ENCODE assay signal across 8 cellular contexts in the genomic region with DNA sequence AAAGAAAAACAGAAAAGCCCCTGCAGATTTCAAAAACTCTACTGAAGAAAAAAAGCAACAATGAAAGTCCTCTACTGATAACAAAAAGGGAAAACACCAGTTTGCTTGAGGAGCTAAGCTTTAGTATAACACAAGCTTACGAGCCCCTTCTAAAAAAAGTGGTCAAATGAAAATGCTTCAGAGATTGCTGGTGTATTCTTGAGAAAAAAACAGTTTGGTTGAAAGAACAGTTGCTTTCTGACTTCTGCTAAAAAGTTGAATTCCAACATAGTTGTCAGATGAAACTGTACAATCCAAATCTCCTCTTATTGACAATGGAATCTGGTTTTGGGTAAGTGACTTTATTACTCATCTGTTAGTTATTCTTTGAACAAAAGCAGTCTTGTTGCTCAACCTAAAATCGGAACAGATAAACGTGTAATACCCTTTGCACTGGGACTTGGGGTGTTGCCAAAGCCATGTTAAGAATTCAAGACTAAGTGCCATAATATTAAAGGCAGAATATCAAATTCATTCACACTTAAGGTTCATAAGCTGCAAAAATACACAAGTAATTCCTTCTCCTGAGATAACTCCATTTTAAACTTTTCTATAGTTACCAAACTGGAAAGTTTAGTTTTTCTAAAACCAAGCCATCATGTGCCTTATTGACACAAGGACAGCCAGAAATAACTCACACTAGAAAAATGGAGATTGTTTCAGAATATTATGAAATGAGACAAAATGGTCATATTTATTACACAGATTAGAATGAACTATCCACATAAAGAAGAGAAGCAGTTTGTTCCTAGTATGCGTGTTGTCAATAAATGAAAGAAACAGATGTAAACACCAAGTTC. TPM values are rescaled to one million over a fixed set of nuclear protein-coding genes. Genes with fewer than 3 reads are reported as not detected.
A peak's percentile ranks its signal among the peaks of the same experiment; 100 is the strongest.
DNase-seq lines count a peak whose midpoint lies in the region; ATAC-seq, FAIRE-seq and TF ChIP-seq lines count a peak whose summit lies in the region.

No MANE protein-coding gene starts in this region.

- in situ Hi-C loops in HAP-1 (cut with MboI; ENCODE audit: low sequenced_read_pairs) = no loop called here

- peak overlapping the region; percentile 44 for H3K4me3 ChIP-seq in astrocyte (ENCODE audit: insufficient read depth, low read depth, low read length)
- H3K4me3 ChIP-seq in pancreas = no peak overlapping the region
- H3K4me3 ChIP-seq in HAP-1 = no peak overlapping the region

- peak; percentile 93 for FAIRE-seq in astrocyte (lab: Jason Lieb, UNC)
- FAIRE-seq in pancreas (lab: Jason Lieb, UNC) = peak; percentile 41

- peaks cover 18% of the 10 kb centered on the region for H3K4me1 ChIP-seq in astrocyte (ENCODE audit: insufficient read depth, low read length)
- H3K4me1 ChIP-seq in pancreas = peaks cover 0 to 19% (median 8%) of the 10 kb centered on the region in 3 donors
- 0 out of 2 replicates have a peak, but pooled peaks cover 3% of the 10 kb centered on the region for H3K4me1 ChIP-seq in HAP-1

- ATAC-seq in GM19035 (IDR thresholded peaks at IDR 0.05; ENCODE audit: unreplicated experiment) (peak; percentile 42), HG03342 (IDR thresholded peaks at IDR 0.05; ENCODE audit: unreplicated experiment) (peak; percentile 48), pancreas (peak; percentile 78 to 88 (median 86))

- peak; percentile 46 for DNase-seq in AG08396 (ENCODE audit: low spot score)
- DNase-seq in astrocyte (ENCODE audit: low read depth) = peak; percentile 95
- DNase-seq in pancreas = peak in 3 of 6 donors; percentile 9 to 39 (median 20)
- no peak for DNase-seq in SKM-1 treated with dmso at 0.1 percent for 144 hours (lab: John Stamatoyannopoulos, UW; ENCODE audit: unreplicated experiment)
- DNase-seq in NCI-H2171 (lab: John Stamatoyannopoulos, UW) = no peak
- DNase-seq in HAP-1 (ENCODE audit: low spot score in 2 of 2) = no peak

- no peaks in the 10 kb centered on the region for H3K79me2 ChIP-seq in astrocyte (ENCODE audit: insufficient read depth, low read length)

- peak overlapping the region; percentile 71 for H3K9ac ChIP-seq in astrocyte (ENCODE audit: low read length)

- intact Hi-C loops in pancreas (cut with DNase I) = no loop called here

- H3K27me3 ChIP-seq in astrocyte (ENCODE audit: insufficient read depth, low read length) (no peaks in the 10 kb centered on the region), pancreas (no peaks in the 10 kb centered on the region), HAP-1 (ENCODE audit: low read depth) (0 out of 2 replicates have a peak, but pooled peaks cover 9% of the 10 kb centered on the region)

- peak overlapping the region; percentile 94 for H3K27ac Mint-ChIP-seq in astrocyte (ENCODE audit: unreplicated experiment)

- H3K4me3 Mint-ChIP-seq in astrocyte (ENCODE audit: unreplicated experiment) = peak overlapping the region; percentile 68

- H3K4me2 ChIP-seq in astrocyte (ENCODE audit: low read length) = peak overlapping the region; percentile 80

- H3K27ac ChIP-seq in astrocyte (ENCODE audit: low read depth, low read length) (peak overlapping the region; percentile 69), pancreas (peak overlapping the region in 2 of 4 donors; percentile 53 to 61)

- H3K36me3 Mint-ChIP-seq in astrocyte (ENCODE audit: low read depth, unreplicated experiment) = no peaks in the 10 kb centered on the region

- no peaks in the 10 kb centered on the region for H3K27me3 Mint-ChIP-seq in astrocyte (ENCODE audit: low read depth, unreplicated experiment)

- H2AFZ ChIP-seq in astrocyte (ENCODE audit: low read depth, low read length) = no peak overlapping the region

- TF ChIP-seq CTCF in astrocyte (IDR thresholded peaks at IDR 0.05; ENCODE audit: insufficient read depth, low read depth, low read length) (no peak), pancreas (IDR thresholded peaks at IDR 0.05) (no peak)

- H3K4me1 Mint-ChIP-seq in astrocyte (ENCODE audit: low read depth, unreplicated experiment) = peaks cover 30% of the 10 kb centered on the region

- no peaks in the 10 kb centered on the region for H4K20me1 ChIP-seq in astrocyte (ENCODE audit: insufficient read depth, low read length)

- H3K9me3 Mint-ChIP-seq in astrocyte (ENCODE audit: unreplicated experiment) = no peaks in the 10 kb centered on the region

- H3K36me3 ChIP-seq in astrocyte (ENCODE audit: insufficient read depth, low read length) = no peaks in the 10 kb centered on the region
- no peaks in the 10 kb centered on the region for H3K36me3 ChIP-seq in pancreas
- H3K36me3 ChIP-seq in HAP-1 (replicated peaks) = no peaks in the 10 kb centered on the region

- H3K9me3 ChIP-seq in astrocyte (ENCODE audit: insufficient read depth, low read depth, low read length) = no peaks in the 10 kb centered on the region
- no peaks in the 10 kb centered on the region for H3K9me3 ChIP-seq in pancreas
- H3K9me3 ChIP-seq in HAP-1 = no peaks in the 10 kb centered on the region

- WGBS in pancreas, 2 donors = 16 to 22% methylated on average over 4 of the region's 4 CpGs

RNA-seq across cellular contexts. Expression of gene SPAG16, which starts 45.3 kb away (rescaled TPM):
- total RNA-seq in astrocyte = 14.6 and 16.7 TPM in 2 replicates
- 10 to 100 TPM in 5 of 6 donors, 1 to 10 TPM in 1; 9.7 to 21.9 (median 11.6) TPM for total RNA-seq in pancreas
- 10 to 100 TPM; 11.1 to 25.7 TPM for polyA plus RNA-seq in pancreas

Comparison
In these comparisons a context has a peak if more than half of its experiments do, and no peak if none do; other contexts are left out.
1. DNase-seq: peak in AG08396 (single experiment) and astrocyte (single experiment); none in SKM-1 treated with dmso at 0.1 percent for 144 hours (single experiment), NCI-H2171 (single experiment) and HAP-1 (0 of 2).
2. Peak in every context shown above with its lines, with median percentiles within 50 percentile points of each other: ATAC-seq.